32 cellular contexts compared by ENCODE assay signal in the genomic region with DNA sequence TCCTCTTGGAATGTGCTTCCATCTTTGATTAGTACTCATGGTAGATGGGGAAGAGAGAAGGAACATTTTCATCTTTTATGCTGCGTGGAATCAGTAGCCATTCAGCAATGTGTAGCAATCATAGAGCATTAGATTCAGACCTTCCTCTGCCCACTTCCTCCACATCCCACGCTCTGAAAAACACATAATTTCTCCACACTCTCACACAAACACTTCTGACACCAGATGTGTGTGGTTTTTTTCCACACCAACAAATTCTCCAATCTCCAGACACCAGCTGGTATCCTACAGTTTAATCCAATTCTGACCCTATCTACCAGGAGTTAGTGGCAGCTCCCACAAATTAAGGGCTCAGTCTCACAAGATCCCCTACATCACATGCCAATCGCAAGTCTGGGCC.
A peak's percentile ranks its signal among the peaks of the same experiment; 100 is the strongest.
DNase-seq lines count a peak whose midpoint lies in the region; FAIRE-seq and TF ChIP-seq lines count a peak whose summit lies in the region.
"Had no signal": no experiment of that assay in that cellular context is flagged by ENCODE, and none has a peak within 500 bp of the region (broad histone marks: within the 10 kb centered on the region; RNA-seq: fewer than 3 reads in every experiment).

No MANE protein-coding gene starts in this region.

- no peaks in the 10 kb centered on the region for H3K9me3 ChIP-seq in fibroblast of lung (ENCODE audit: control insufficient read depth, insufficient read depth, low read depth, low read length)
- H3K9me3 ChIP-seq: adrenal gland, Caco-2, left ventricle myocardium inferior, ovary, vagina had no signal

- no peak for TF ChIP-seq POLR2A in H54 (IDR thresholded peaks at IDR 0.05; ENCODE audit: low read depth, low read length)

- H2AFZ ChIP-seq in fibroblast of lung (ENCODE audit: low read length), result peak overlapping the region; percentile 15

- no peak overlapping the region for H3K9ac ChIP-seq in fibroblast of lung (ENCODE audit: insufficient read depth, low read length)

- peak; percentile 48 for DNase-seq in AG10803 (ENCODE audit: low read depth)
- DNase-seq in H54 (ENCODE audit: insufficient read length, low spot score), result no peak
- peak; percentile 95 for DNase-seq in NCI-H82 (lab: John Stamatoyannopoulos, UW)
- no peak for DNase-seq in fibroblast of lung (ENCODE audit: low read depth in 2 of 2)
- DNase-seq in activated naive CD4-positive, alpha-beta T cell treated with anti-CD3 and anti-CD28 coated beads, Interleukin-2, amount 50 U/mL, for 16 hours, result no peak
- DNase-seq in stimulated activated CD4-positive, alpha-beta T cell treated with anti-CD3 and anti-CD28 coated beads, Interleukin-2, amount 100 ng/mL, for 48 hours, result no peak
- DNase-seq in NCI-H146 (lab: John Stamatoyannopoulos, UW), result no peak
- no peak for DNase-seq in MCF 10A (ENCODE audit: unreplicated experiment)
- DNase-seq: activated CD4-positive, alpha-beta T cell treated with anti-CD3 and anti-CD28 coated beads for 4 hours; activated naive CD4-positive, alpha-beta T cell; activated T-cell treated with anti-CD3 and anti-CD28 coated beads, Interleukin-2, amount 50 U/mL, for 24 hours; adrenal gland; C1 segment of cervical spinal cord; Caco-2; DMS79 treated with DMSO at 0.1 percent for 48 hours; Karpas-422; left ventricle myocardium inferior; naive thymus-derived CD8-positive, alpha-beta T cell; NCI-H1092 treated with DMSO at 0.1 percent for 48 hours; NCI-H1930; NCI-H69; ovary; stimulated activated naive CD8-positive, alpha-beta T cell treated with anti-CD3 and anti-CD28 coated beads, Interleukin-15, amount 100 ng/mL, for 72 hours had no signal

- H3K79me2 ChIP-seq in fibroblast of lung (ENCODE audit: control insufficient read depth, insufficient read depth, low read length), result no peaks in the 10 kb centered on the region

- H3K27me3 ChIP-seq in fibroblast of lung (ENCODE audit: control insufficient read depth, insufficient read depth, low read length), result peaks cover 4% of the 10 kb centered on the region
- H3K27me3 ChIP-seq: adrenal gland, ovary, vagina had no signal

- H3K4me1 ChIP-seq in fibroblast of lung (ENCODE audit: control insufficient read depth, extremely low read depth, insufficient read depth, low read length), result no peaks in the 10 kb centered on the region
- H3K4me1 ChIP-seq: adrenal gland, left ventricle myocardium inferior, vagina had no signal

- H3K4me3 ChIP-seq in AG10803 (ENCODE audit: low read length) (no peak overlapping the region), fibroblast of lung (replicated peaks in 1 of 4; ENCODE audit: control extremely low read depth in 1 of 4, insufficient read depth in 1 of 4, low read depth in 3 of 4, low read length in 4 of 4) (no peak overlapping the region)
- H3K4me3 ChIP-seq: adrenal gland, left ventricle myocardium inferior, ovary, SK-N-MC, skin epidermis, vagina had no signal

- TF ChIP-seq CTCF in AG10803 (conservative IDR thresholded peaks at IDR 0.05; ENCODE audit: low read length) (no peak), fibroblast of lung (conservative IDR thresholded peaks at IDR 0.05 in 1 of 2, IDR thresholded peaks at IDR 0.05 in 1 of 2; ENCODE audit: low read depth in 1 of 2, low read length in 2 of 2) (no peak), MCF 10A (IDR thresholded peaks at IDR 0.05; ENCODE audit: unreplicated experiment) (no peak)

- no peaks in the 10 kb centered on the region for H3K36me3 ChIP-seq in fibroblast of lung (ENCODE audit: control insufficient read depth, insufficient read depth, low read length)
- H3K36me3 ChIP-seq: adrenal gland, left ventricle myocardium inferior, ovary, vagina had no signal

- BruUV-seq in MCF 10A (replicated peaks; lab: Mats Ljungman, UMichigan), result no TSS peak

- H4K20me1 ChIP-seq in fibroblast of lung (ENCODE audit: control insufficient read depth, extremely low read depth, insufficient read depth, low read length), result no peaks in the 10 kb centered on the region

- FAIRE-seq in H54 (lab: Jason Lieb, UNC), result peak; percentile 38
- FAIRE-seq: endothelial cell of umbilical vein, GM18507, islet of Langerhans had no signal

- H3K36me3 Mint-ChIP-seq in MCF 10A (ENCODE audit: insufficient read depth, unreplicated experiment), result no peaks in the 10 kb centered on the region
- H3K36me3 Mint-ChIP-seq: brain had no signal

- H3K4me3 Mint-ChIP-seq in MCF 10A (ENCODE audit: unreplicated experiment), result no peak overlapping the region
- H3K4me3 Mint-ChIP-seq: activated T-cell treated with anti-CD3 and anti-CD28 coated beads, Interleukin-2, amount 50 U/mL, for 24 hours; brain; naive thymus-derived CD8-positive, alpha-beta T cell; stimulated activated naive CD8-positive, alpha-beta T cell treated with anti-CD3 and anti-CD28 coated beads, Interleukin-15, amount 100 ng/mL, for 72 hours; T-helper 1 cell treated with Interleukin-12 subunit alpha and Interleukin-12 subunit beta and Interleukin-4 antibody, amounts not matched to agents 30 μg/mL and 1 μg/mL, for 36 hours had no signal

- CTCF ChIA-PET in MCF 10A (lab: Yijun Ruan, JAX), result interaction anchor here (0.5 to 1.4 kb wide), 3 partner anchors 113 to 344 kb away, joined by 3 to 6 read pairs (median 4); no protein-coding TSS in a partner anchor

- POLR2A ChIA-PET in MCF 10A (lab: Yijun Ruan, JAX), result no interaction called here

- no peaks in the 10 kb centered on the region for H3K27me3 Mint-ChIP-seq in MCF 10A (ENCODE audit: insufficient read depth, unreplicated experiment)
- H3K27me3 Mint-ChIP-seq: activated T-cell treated with anti-CD3 and anti-CD28 coated beads, Interleukin-2, amount 50 U/mL, for 24 hours; naive thymus-derived CD8-positive, alpha-beta T cell had no signal

- intact Hi-C loops in MCF 10A (cut with micrococcal nuclease), result no loop called here

- H3K27ac ChIP-seq in fibroblast of lung (ENCODE audit: insufficient read depth, low read length), result no peak overlapping the region
- H3K27ac ChIP-seq: left ventricle myocardium inferior, ovary, RWPE1, SK-N-MC, skin epidermis, vagina had no signal

- H3K4me2 ChIP-seq in fibroblast of lung (ENCODE audit: extremely low read depth, insufficient read depth, low read length), result peak overlapping the region; percentile 21

- no peaks in the 10 kb centered on the region for H3K9me3 Mint-ChIP-seq in MCF 10A (ENCODE audit: unreplicated experiment)
- H3K9me3 Mint-ChIP-seq: activated T-cell treated with anti-CD3 and anti-CD28 coated beads, Interleukin-2, amount 50 U/mL, for 24 hours had no signal

- H3K4me1 Mint-ChIP-seq in MCF 10A (ENCODE audit: insufficient read depth, unreplicated experiment), result peaks cover 2% of the 10 kb centered on the region
- H3K4me1 Mint-ChIP-seq: brain had no signal

- no peak overlapping the region for H3K27ac Mint-ChIP-seq in MCF 10A (ENCODE audit: low read depth, unreplicated experiment)
- H3K27ac Mint-ChIP-seq: activated T-cell treated with anti-CD3 and anti-CD28 coated beads, Interleukin-2, amount 50 U/mL, for 24 hours; brain; stimulated activated naive CD8-positive, alpha-beta T cell treated with anti-CD3 and anti-CD28 coated beads, Interleukin-15, amount 100 ng/mL, for 72 hours; T-helper 1 cell treated with Interleukin-12 subunit alpha and Interleukin-12 subunit beta and Interleukin-4 antibody, amounts not matched to agents 30 μg/mL and 1 μg/mL, for 36 hours had no signal

Comparison
In these comparisons a context has a peak if more than half of its experiments do, and no peak if none do; other contexts are left out.
1. DNase-seq: peak in AG10803 (single experiment) and NCI-H82 (single experiment); none in H54 (single experiment), fibroblast of lung (0 of 2), activated naive CD4-positive, alpha-beta T cell treated with anti-CD3 and anti-CD28 coated beads, Interleukin-2, amount 50 U/mL, for 16 hours (single experiment), stimulated activated CD4-positive, alpha-beta T cell treated with anti-CD3 and anti-CD28 coated beads, Interleukin-2, amount 100 ng/mL, for 48 hours (0 of 2), NCI-H146 (single experiment) and MCF 10A (single experiment).